ENCODE assay signal across 2 cellular contexts in genomic region chr4:78548889-78549288, GRCh38. TPM values are rescaled to one million over a fixed set of nuclear protein-coding genes. Genes with fewer than 3 reads are reported as not detected.
"Had no signal": no experiment of that assay in that cellular context is flagged by ENCODE, and none has a peak within 500 bp of the region (broad histone marks: within the 10 kb centered on the region; RNA-seq: fewer than 3 reads in every experiment).

No MANE protein-coding gene starts in this region.

RNA-seq across cellular contexts. Expression of gene ANXA3, which starts 2.7 kb away (rescaled TPM):
- total RNA-seq: myocyte had no signal
- polyA plus RNA-seq: immature natural killer cell had no signal
